Comparison of ENCODE assay signal across 1 cellular context in genomic region chr1:27934818-27935549, GRCh38.
TF ChIP-seq lines count a peak whose summit lies in the region.

Gene SMPDL3B, plus strand, starts transcription at chr1:27935000. Its CDS starts 184 bp downstream, at chr1:27935184.

TF ChIP-seq in SK-N-SH, 30 proteins besides CTCF, POLR2A, EP300 and RAD21 (continued from another document):
- TF ChIP-seq REST (IDR thresholded peaks at IDR 0.05; ENCODE audit: low read depth, low read length) (no peak), FOXM1 (IDR thresholded peaks at IDR 0.05; ENCODE audit: low read depth) (no peak), YY1 (IDR thresholded peaks at IDR 0.05; ENCODE audit: low read depth) (no peak), TCF12 (IDR thresholded peaks at IDR 0.05) (no peak), NRF1 (IDR thresholded peaks at IDR 0.05; ENCODE audit: low read depth, low read length) (no peak), RXRA (IDR thresholded peaks at IDR 0.05; ENCODE audit: borderline replicate concordance, low read depth) (no peak), EZH2phosphoT487 (IDR thresholded peaks at IDR 0.05; ENCODE audit: borderline replicate concordance, low read depth) (no peak)
